In the genomic region with DNA sequence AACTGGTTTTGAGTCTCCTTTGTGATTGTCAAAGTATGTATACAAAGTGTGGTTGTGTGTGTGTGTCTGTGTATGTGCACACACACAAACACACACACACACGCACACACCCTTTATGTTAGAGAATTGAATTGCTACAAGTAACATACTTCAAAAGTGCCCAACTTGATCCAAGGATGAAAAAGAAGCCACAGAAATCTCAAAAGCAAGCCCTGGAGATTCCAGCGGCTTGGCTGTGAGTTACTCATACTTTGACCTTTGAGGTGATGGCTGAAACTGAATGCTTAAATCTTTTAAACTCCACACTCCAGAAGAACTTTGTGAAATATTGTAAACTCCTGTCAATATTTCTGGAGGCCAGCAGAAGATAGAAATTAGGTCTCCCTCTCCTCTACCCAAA, we compare ENCODE assay signal across 21 cellular contexts.
"Had no signal": no experiment of that assay in that cellular context is flagged by ENCODE, and none has a peak within 500 bp of the region (broad histone marks: within the 10 kb centered on the region; RNA-seq: fewer than 3 reads in every experiment).

No MANE protein-coding gene starts in this region.

- H3K4me1 Mint-ChIP-seq: activated T-helper 17 cell treated with anti-CD3 and anti-CD28 coated beads, Interleukin-2, amount 50 U/mL, for 72 hours; nephron progenitor cell; WTC11 had no signal

- H3K4me3 Mint-ChIP-seq: activated T-helper 17 cell treated with anti-CD3 and anti-CD28 coated beads, Interleukin-2, amount 50 U/mL, for 72 hours; nephron progenitor cell; type B pancreatic cell; WTC11 had no signal

- H3K9me3 ChIP-seq: adrenal gland, gastrocnemius medialis, right lobe of liver, testis, vagina had no signal

- H3K36me3 Mint-ChIP-seq: activated naive CD4-positive, alpha-beta T cell treated with anti-CD3 and anti-CD28 coated beads, Interleukin-2, amount 50 U/mL, for 72 hours; type B pancreatic cell; WTC11 had no signal

- H3K27me3 Mint-ChIP-seq: activated T-helper 17 cell treated with anti-CD3 and anti-CD28 coated beads, Interleukin-2, amount 50 U/mL, for 72 hours; type B pancreatic cell had no signal

- H3K4me3 ChIP-seq: adrenal gland, gastrocnemius medialis, right lobe of liver, testis, vagina had no signal

- H3K4me1 ChIP-seq: adrenal gland, gastrocnemius medialis, parathyroid adenoma, right lobe of liver, testis, vagina had no signal

- DNase-seq: activated T-cell treated with anti-CD3 and anti-CD28 coated beads, Interleukin-2, amount 50 U/mL, for 1 hour; adrenal gland; dermis blood vessel endothelial cell; effector CD8-positive, alpha-beta T cell; erythroblast; gastrocnemius medialis; hippocampal formation; left ventricle myocardium superior; nephron progenitor cell; nucleus accumbens; right lobe of liver; stimulated activated CD4-positive, alpha-beta T cell treated with anti-CD3 and anti-CD28 coated beads, Interleukin-4, amount 100 ng/mL, for 1 hour; stimulated activated naive CD4-positive, alpha-beta T cell; T1000; testis had no signal

- H3K27ac ChIP-seq: adrenal gland, gastrocnemius medialis, parathyroid adenoma, right lobe of liver, testis, vagina had no signal

- H3K9me3 Mint-ChIP-seq: activated T-helper 17 cell treated with anti-CD3 and anti-CD28 coated beads, Interleukin-2, amount 50 U/mL, for 72 hours; type B pancreatic cell; WTC11 had no signal

- H3K27me3 ChIP-seq: gastrocnemius medialis, right lobe of liver, testis, vagina had no signal

- H3K27ac Mint-ChIP-seq: activated naive CD4-positive, alpha-beta T cell treated with anti-CD3 and anti-CD28 coated beads, Interleukin-2, amount 50 U/mL, for 72 hours; activated T-helper 17 cell treated with anti-CD3 and anti-CD28 coated beads, Interleukin-2, amount 50 U/mL, for 72 hours; nephron progenitor cell; type B pancreatic cell; WTC11 had no signal

- H3K36me3 ChIP-seq: adrenal gland, gastrocnemius medialis, right lobe of liver, vagina had no signal
